In genomic region chr7:38878694-38879457, GRCh38 we compare ENCODE assay signal across 22 cellular contexts.
"Had no signal": no experiment of that assay in that cellular context is flagged by ENCODE, and none has a peak within 500 bp of the region (broad histone marks: within the 10 kb centered on the region; RNA-seq: fewer than 3 reads in every experiment).

No MANE protein-coding gene starts in this region.

- H3K27me3 ChIP-seq: body of pancreas, cardiac muscle cell, hepatocyte, neural progenitor cell, sigmoid colon, testis, vagina had no signal

- H3K9me3 ChIP-seq: body of pancreas, lower lobe of right lung, sigmoid colon, testis, vagina had no signal

- H3K4me3 ChIP-seq: body of pancreas, cardiac muscle cell, hepatocyte, lower lobe of right lung, neural progenitor cell, sigmoid colon, smooth muscle cell, testis, vagina had no signal

- H3K36me3 ChIP-seq: cardiac muscle cell, lower lobe of right lung, neural progenitor cell, sigmoid colon, vagina had no signal

- DNase-seq: activated CD4-positive, alpha-beta memory T cell treated with anti-CD3 and anti-CD28 coated beads, Interleukin-2, amount 10 ng/mL, durations not matched to agents 7 days and 5 days; activated CD4-positive, alpha-beta T cell treated with anti-CD3 and anti-CD28 coated beads, Interleukin-2, amount 10 ng/mL, durations not matched to agents 24 days and 14 days; activated effector memory CD4-positive, alpha-beta T cell treated with anti-CD3 and anti-CD28 coated beads, Interleukin-2, amount 50 U/mL, for 16 hours; activated naive CD4-positive, alpha-beta T cell treated with anti-CD3 and anti-CD28 coated beads, Interleukin-2, amount 50 U/mL, for 16 hours; activated naive CD8-positive, alpha-beta T cell treated with anti-CD3 and anti-CD28 coated beads, Interleukin-2, amount 50 U/mL, for 24 hours; activated T-cell treated with anti-CD3 and anti-CD28 coated beads for 4 hours; anterior cingulate cortex; body of pancreas; foreskin fibroblast; immature natural killer cell; lower lobe of right lung; naive thymus-derived CD8-positive, alpha-beta T cell; sigmoid colon; stimulated activated CD4-positive, alpha-beta T cell treated with anti-CD3 and anti-CD28 coated beads, Interleukin-15, amount 100 ng/mL, for 24 hours; testis; trophoblast cell had no signal

- H3K27ac ChIP-seq: body of pancreas, cardiac muscle cell, epithelial cell of prostate, hepatocyte, lower lobe of right lung, neural progenitor cell, sigmoid colon, testis, vagina had no signal

- H3K4me1 ChIP-seq: lower lobe of right lung, neural progenitor cell, testis had no signal
